In the genomic region with DNA sequence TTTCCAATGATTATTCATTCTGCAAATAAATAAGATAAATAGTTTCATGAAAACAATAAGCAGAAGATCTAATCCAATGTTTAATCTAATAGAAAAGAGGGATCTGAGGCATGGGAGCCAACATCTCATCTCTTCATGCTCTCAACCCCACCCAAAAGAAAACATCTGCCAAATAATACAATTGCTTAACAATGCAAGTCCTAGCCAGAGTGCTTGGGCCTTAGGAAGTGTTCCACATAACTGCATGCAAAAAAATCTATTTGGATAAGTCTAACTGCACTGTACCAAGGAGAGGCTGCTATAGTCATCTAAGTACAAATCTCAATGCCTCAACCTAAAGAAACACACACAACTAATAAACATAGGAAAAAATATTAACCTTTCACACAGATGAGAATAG, we compare ENCODE assay signal across 23 cellular contexts.
"Had no signal": no experiment of that assay in that cellular context is flagged by ENCODE, and none has a peak within 500 bp of the region (broad histone marks: within the 10 kb centered on the region; RNA-seq: fewer than 3 reads in every experiment).

No MANE protein-coding gene starts in this region.

- H3K4me3 ChIP-seq: esophagus squamous epithelium, gastrocnemius medialis, heart right ventricle, left lung, lower lobe of right lung, mucosa of descending colon had no signal

- DNase-seq: cortex of kidney; effector CD8-positive, alpha-beta T cell; effector memory CD8-positive, alpha-beta T cell; endodermal cell; erythroblast; esophagus squamous epithelium; foreskin fibroblast; foreskin melanocyte; gastrocnemius medialis; glutamatergic neuron; head of caudate nucleus; heart right ventricle; hippocampal formation; left cardiac atrium; left lung; left ventricle myocardium superior; lower lobe of right lung; mesenchymal stem cell; mucosa of descending colon; naive B cell; naive thymus-derived CD8-positive, alpha-beta T cell had no signal

- H3K4me1 ChIP-seq: esophagus squamous epithelium, gastrocnemius medialis, heart right ventricle, left lung, lower lobe of right lung had no signal

- H3K27ac ChIP-seq: epithelial cell of prostate, esophagus squamous epithelium, gastrocnemius medialis, heart right ventricle, left lung, lower lobe of right lung had no signal

- H3K27me3 ChIP-seq: esophagus squamous epithelium, gastrocnemius medialis, heart right ventricle, left lung had no signal

- H3K9me3 ChIP-seq: esophagus squamous epithelium, gastrocnemius medialis, lower lobe of right lung had no signal

- H3K36me3 ChIP-seq: esophagus squamous epithelium, gastrocnemius medialis, heart right ventricle, left lung, lower lobe of right lung had no signal

- ATAC-seq: effector memory CD8-positive, alpha-beta T cell; esophagus mucosa; gastrocnemius medialis; heart right ventricle; left cardiac atrium; left lung; left ventricle myocardium superior; lower lobe of right lung; mucosa of descending colon; naive thymus-derived CD8-positive, alpha-beta T cell had no signal
